Comparison of ENCODE assay signal across 8 cellular contexts in genomic region chr11:68889948-68890446, GRCh38. TPM values are rescaled to one million over a fixed set of nuclear protein-coding genes. Genes with fewer than 3 reads are reported as not detected.
A peak's percentile ranks its signal among the peaks of the same experiment; 100 is the strongest.
DNase-seq lines count a peak whose midpoint lies in the region; ATAC-seq, FAIRE-seq and TF ChIP-seq lines count a peak whose summit lies in the region.

No MANE protein-coding gene starts in this region.

- TF ChIP-seq POLR2A in HCT116 (IDR thresholded peaks at IDR 0.05; ENCODE audit: borderline replicate concordance, extremely low read depth, insufficient read depth, insufficient read length) = no peak

- H3K9me3 ChIP-seq in HCT116 (ENCODE audit: control insufficient read depth in 1 of 2, insufficient read depth in 1 of 2, low read depth in 1 of 2, low read length in 2 of 2) = no peaks in the 10 kb centered on the region
- no peaks in the 10 kb centered on the region for H3K9me3 ChIP-seq in lower lobe of right lung

- RAD21 ChIA-PET in HCT116 (lab: Charles Lee; ENCODE audit: low non-redundant PET in 1 of 2, low total read pairs in 2 of 2, uncharacterized antibody in 2 of 2, unreplicated experiment in 2 of 2) = no interaction called here

- peak; percentile 45 for TF ChIP-seq RAD21 in HCT116 (IDR thresholded peaks at IDR 0.05; ENCODE audit: low read depth)

- no peak overlapping the region for H3K9ac ChIP-seq in HCT116 (ENCODE audit: low read length)

- H3K9me2 ChIP-seq in HCT116 (ENCODE audit: insufficient read depth) = no peaks in the 10 kb centered on the region

- CTCF ChIA-PET in HCT116 (lab: Charles Lee) = interaction anchor here (1.1 to 1.2 kb wide), 3 partner anchors 46 to 257 kb away, joined by 3 to 4 read pairs (median 3); no protein-coding TSS in a partner anchor

- TF ChIP-seq CTCF in 22Rv1 (IDR thresholded peaks at IDR 0.05) (peak; percentile 60), HCT116 (IDR thresholded peaks at IDR 0.05 in 2 of 3, conservative IDR thresholded peaks at IDR 0.05 in 1 of 3; ENCODE audit: borderline replicate concordance in 1 of 3, insufficient read depth in 1 of 3, low read depth in 2 of 3, low read length in 2 of 3) (peak; percentile 31 to 77 (median 67); a peak in 5 of 6 replicates), lower lobe of right lung (IDR thresholded peaks at IDR 0.05) (peak; percentile 25)

- H3K36me3 ChIP-seq in HCT116 (ENCODE audit: control insufficient read depth in 1 of 2, insufficient read depth in 2 of 2, low read length in 2 of 2) = peaks cover 14 to 34% of the 10 kb centered on the region in 2 experiments; a peak in 3 of 4 replicates
- H3K36me3 ChIP-seq in lower lobe of right lung = peaks cover 44% of the 10 kb centered on the region

- H3K4me3 ChIP-seq in HCT116 (replicated peaks in 1 of 2; ENCODE audit: low read depth in 1 of 2, low read length in 2 of 2) (no peak overlapping the region), lower lobe of right lung (no peak overlapping the region)

- no peaks in the 10 kb centered on the region for H4K20me1 ChIP-seq in HCT116 (ENCODE audit: insufficient read depth)

- H3K4me2 ChIP-seq in HCT116 (ENCODE audit: low read length) = no peak overlapping the region

- no TSS peak for BruUV-seq in HCT116 (replicated peaks; lab: Mats Ljungman, UMichigan)

- H3K27ac ChIP-seq in 22Rv1 (no peak overlapping the region), HCT116 (ENCODE audit: low read depth, low read length) (no peak overlapping the region), cingulate gyrus (ENCODE audit: low read depth, low read length) (peak overlapping the region; percentile 85), lower lobe of right lung (peak overlapping the region; percentile 56)

- ATAC-seq in HCT116 = peak; percentile 90
- peak; percentile 48 to 67 for ATAC-seq in lower lobe of right lung
- ATAC-seq in GM21381 (IDR thresholded peaks at IDR 0.05; ENCODE audit: unreplicated experiment) = no peak

- H3K27me3 ChIP-seq in HCT116 (ENCODE audit: insufficient read depth, low read length) (no peaks in the 10 kb centered on the region), lower lobe of right lung (ENCODE audit: low read depth) (no peaks in the 10 kb centered on the region)

- DNase-seq in HCT116 (ENCODE audit: low read depth, low spot score) (no peak), lower lobe of right lung (no peak), amniotic stem cell (lab: John Stamatoyannopoulos, UW) (no peak), urothelium cell line (ENCODE audit: low spot score) (no peak), NCI-H1105 (lab: John Stamatoyannopoulos, UW) (no peak)

- no peaks in the 10 kb centered on the region for H3K4me1 ChIP-seq in HCT116 (ENCODE audit: control insufficient read depth in 1 of 2, insufficient read depth in 2 of 2, low read length in 2 of 2)
- peaks cover 15% of the 10 kb centered on the region for H3K4me1 ChIP-seq in lower lobe of right lung

- no peak for FAIRE-seq in urothelium cell line (lab: Jason Lieb, UNC)

- H3K79me2 ChIP-seq in HCT116 (ENCODE audit: insufficient read depth, low read length) = no peaks in the 10 kb centered on the region

- POLR2A ChIA-PET in HCT116 (lab: Charles Lee) = no interaction called here

- no peak overlapping the region for H2AFZ ChIP-seq in HCT116 (ENCODE audit: low read depth, low read length, poor library complexity, severe bottlenecking)

- intact Hi-C loops in HCT116 (cut with micrococcal nuclease) (no loop called here), lower lobe of right lung (cut with DNase I) (no loop called here)

TF ChIP-seq in HCT116, 20 proteins besides CTCF, POLR2A, EP300 and RAD21:
- no peak for TF ChIP-seq ZBTB33 (IDR thresholded peaks at IDR 0.05; ENCODE audit: extremely low read depth, insufficient replicate concordance, low read length)
- TF ChIP-seq, protein P1, sequence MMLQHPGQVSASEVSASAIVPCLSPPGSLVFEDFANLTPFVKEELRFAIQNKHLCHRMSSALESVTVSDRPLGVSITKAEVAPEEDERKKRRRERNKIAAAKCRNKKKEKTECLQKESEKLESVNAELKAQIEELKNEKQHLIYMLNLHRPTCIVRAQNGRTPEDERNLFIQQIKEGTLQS (IDR thresholded peaks at IDR 0.05) = no peak
- no peak for TF ChIP-seq EZH2phosphoT487 (IDR thresholded peaks at IDR 0.05; ENCODE audit: borderline replicate concordance)
- no peak for TF ChIP-seq ZNF274 (IDR thresholded peaks at IDR 0.05; ENCODE audit: low read depth, low read length)
- no peak for TF ChIP-seq SIN3A (IDR thresholded peaks at IDR 0.05; ENCODE audit: low read depth)
- no peak for TF ChIP-seq EGR1 (IDR thresholded peaks at IDR 0.05; ENCODE audit: low read depth)
- no peak for TF ChIP-seq SP1 (IDR thresholded peaks at IDR 0.05; ENCODE audit: low read depth)
- no peak for TF ChIP-seq CEBPB (IDR thresholded peaks at IDR 0.05; ENCODE audit: low read depth)
- no peak for TF ChIP-seq REST (IDR thresholded peaks at IDR 0.05; ENCODE audit: low read depth)
- no peak for TF ChIP-seq CBX3 (IDR thresholded peaks at IDR 0.05; ENCODE audit: low read depth)
- TF ChIP-seq SRF (IDR thresholded peaks at IDR 0.05; ENCODE audit: low read depth) = no peak
- no peak for TF ChIP-seq ZFX (IDR thresholded peaks at IDR 0.05)
- TF ChIP-seq EZH2 (IDR thresholded peaks at IDR 0.05) = no peak
- TF ChIP-seq, protein P2, sequence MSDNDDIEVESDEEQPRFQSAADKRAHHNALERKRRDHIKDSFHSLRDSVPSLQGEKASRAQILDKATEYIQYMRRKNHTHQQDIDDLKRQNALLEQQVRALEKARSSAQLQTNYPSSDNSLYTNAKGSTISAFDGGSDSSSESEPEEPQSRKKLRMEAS (IDR thresholded peaks at IDR 0.05) = no peak
- TF ChIP-seq YY1 (IDR thresholded peaks at IDR 0.05; ENCODE audit: extremely low read depth, insufficient replicate concordance, low read depth, low read length) = no peak
- TF ChIP-seq POLR2AphosphoS5 (IDR thresholded peaks at IDR 0.05; ENCODE audit: low read depth, low read length) = no peak
- TF ChIP-seq FOSL1 (IDR thresholded peaks at IDR 0.05; ENCODE audit: low read depth) = no peak
- TF ChIP-seq ELF1 (IDR thresholded peaks at IDR 0.05; ENCODE audit: borderline replicate concordance, low read depth) = no peak
- no peak for TF ChIP-seq JUND (IDR thresholded peaks at IDR 0.05)
TF ChIP-seq in HCT116: peak in this region for 0.

RNA-seq across cellular contexts. Expression of gene MRPL21, which starts 13.6 kb away (rescaled TPM):
- total RNA-seq in HCT116 (2021; ENCODE audit: unreplicated experiment) = 90.2 TPM
- polyA plus RNA-seq in HCT116 (2012) = 70.2 and 112 TPM in 2 replicates
- total RNA-seq in lower lobe of right lung = 32.9 TPM

RNA-seq across cellular contexts. Expression of gene IGHMBP2, which starts 13.7 kb away (rescaled TPM):
- total RNA-seq in HCT116 (2021; ENCODE audit: unreplicated experiment) (19.3 TPM), lower lobe of right lung (18.8 TPM)
- 12.2 and 12.5 TPM in 2 replicates for polyA plus RNA-seq in HCT116 (2012)

RNA-seq across cellular contexts. Expression of gene CPT1A, which starts 48.3 kb away (rescaled TPM):
- total RNA-seq in HCT116 (2021; ENCODE audit: unreplicated experiment) (54.4 TPM), lower lobe of right lung (88.4 TPM)
- 25.2 and 31.0 TPM in 2 replicates for polyA plus RNA-seq in HCT116 (2012)

Comparison
In these comparisons a context has a peak if more than half of its experiments do, and no peak if none do; other contexts are left out.
1. H3K27ac ChIP-seq: peak in cingulate gyrus (single experiment) and lower lobe of right lung (single experiment); none in 22Rv1 (single experiment) and HCT116 (single experiment).
2. Peak in every context shown above with its lines, with median percentiles within 50 percentile points of each other: CTCF ChIP-seq.